Comparison of ENCODE assay signal across 8 cellular contexts in genomic region chr16:16364100-16364499, GRCh38. TPM values are rescaled to one million over a fixed set of nuclear protein-coding genes. Genes with fewer than 3 reads are reported as not detected.
DNase-seq lines count a peak whose midpoint lies in the region; ATAC-seq and TF ChIP-seq lines count a peak whose summit lies in the region.
"Not testable (repeated sequence)": the region's sequence is repeated elsewhere in the genome, so short reads cannot be mapped to it uniquely, and the experiment has no call there.

No MANE protein-coding gene starts in this region.

- H3K36me3 Mint-ChIP-seq in GM23338 (ENCODE audit: low read depth): not testable (repeated sequence)

- not testable (repeated sequence) for H3K4me1 ChIP-seq in GM23338 (ENCODE audit: insufficient read depth); right cardiac atrium (ENCODE audit: control insufficient read depth, insufficient read depth, low read length); aorta (ENCODE audit: control insufficient read depth in 1 of 2, insufficient read depth in 2 of 2, low read length in 2 of 2)

- not testable (repeated sequence) for H3K4me3 Mint-ChIP-seq in GM23338; stimulated activated naive CD8-positive, alpha-beta T cell treated with anti-CD3 and anti-CD28 coated beads, Interleukin-15, amount 100 ng/mL, for 72 hours

- intact Hi-C loops in Right ventricle myocardium superior (cut with DNase I); right cardiac atrium (cut with DNase I); sciatic nerve (cut with DNase I); aorta (cut with DNase I): not testable (repeated sequence)

- H3K27ac Mint-ChIP-seq in GM23338; stimulated activated naive CD8-positive, alpha-beta T cell treated with anti-CD3 and anti-CD28 coated beads, Interleukin-15, amount 100 ng/mL, for 72 hours: not testable (repeated sequence)

- H3F3A ChIP-seq in GM23338 (replicated peaks; ENCODE audit: low read depth): not testable (repeated sequence)

- not testable (repeated sequence) for H3K4me2 ChIP-seq in GM23338

- H3K27me3 Mint-ChIP-seq in GM23338 (ENCODE audit: insufficient read depth, low read depth, poor library complexity); stimulated activated naive CD8-positive, alpha-beta T cell treated with anti-CD3 and anti-CD28 coated beads, Interleukin-15, amount 100 ng/mL, for 72 hours: not testable (repeated sequence)

- H3K9me2 ChIP-seq in GM23338 (ENCODE audit: insufficient read depth): not testable (repeated sequence)

- ATAC-seq in GM23338 (peak; percentile 32), esophagus mucosa (peak; percentile 23), Right ventricle myocardium superior (ENCODE audit: poor library complexity) (peak; percentile 20), right cardiac atrium (peak; percentile 20 to 37), left lobe of liver (peak; percentile 22), sciatic nerve (peak; percentile 15), aorta (ENCODE audit: low FRiP score) (peak; percentile 27)
- peak; percentile 36 for ATAC-seq in stimulated activated naive CD8-positive, alpha-beta T cell treated with anti-CD3 and anti-CD28 coated beads, Interleukin-15, amount 100 ng/mL, for 72 hours

- not testable (repeated sequence) for TF ChIP-seq CTCF in GM23338 (conservative IDR thresholded peaks at IDR 0.05; ENCODE audit: low read depth in 2 of 2)

- H2AFZ ChIP-seq in GM23338: not testable (repeated sequence)

- H3K79me2 ChIP-seq in GM23338 (replicated peaks; ENCODE audit: insufficient read depth): not testable (repeated sequence)

- H3K9me3 Mint-ChIP-seq in GM23338; stimulated activated naive CD8-positive, alpha-beta T cell treated with anti-CD3 and anti-CD28 coated beads, Interleukin-15, amount 100 ng/mL, for 72 hours: not testable (repeated sequence)

- not testable (repeated sequence) for H3K4me3 ChIP-seq in GM23338; right cardiac atrium (ENCODE audit: low read length); aorta (ENCODE audit: low read length in 2 of 2)

- not testable (repeated sequence) for DNase-seq in GM23338 (ENCODE audit: low spot score); Right ventricle myocardium superior; right cardiac atrium; left lobe of liver (ENCODE audit: low spot score); sciatic nerve (ENCODE audit: low spot score); stimulated activated naive CD8-positive, alpha-beta T cell treated with anti-CD3 and anti-CD28 coated beads, Interleukin-15, amount 100 ng/mL, for 72 hours; aorta

- H3K27me3 ChIP-seq in GM23338 (ENCODE audit: insufficient read depth); right cardiac atrium (ENCODE audit: control insufficient read depth, insufficient read depth); aorta (ENCODE audit: control insufficient read depth in 1 of 2, insufficient read depth in 2 of 2, low read length in 1 of 2): not testable (repeated sequence)

- H4K20me1 ChIP-seq in GM23338 (replicated peaks; ENCODE audit: insufficient read depth): not testable (repeated sequence)

- not testable (repeated sequence) for H3K9me3 ChIP-seq in right cardiac atrium (ENCODE audit: control insufficient read depth, low read length); aorta (ENCODE audit: control insufficient read depth, low read length)

- H3K36me3 ChIP-seq in GM23338 (ENCODE audit: insufficient read depth); aorta (ENCODE audit: control insufficient read depth in 1 of 2, insufficient read depth in 2 of 2, low read length in 1 of 2): not testable (repeated sequence)

- WGBS in right cardiac atrium: no CpG with 5 or more reads among the region's 39 CpGs
- WGBS in aorta, 2 donors: no CpG with 5 or more reads among the region's 39 CpGs

- not testable (repeated sequence) for H3K4me1 Mint-ChIP-seq in GM23338; stimulated activated naive CD8-positive, alpha-beta T cell treated with anti-CD3 and anti-CD28 coated beads, Interleukin-15, amount 100 ng/mL, for 72 hours

- H3K27ac ChIP-seq in GM23338 (ENCODE audit: low read depth); right cardiac atrium (ENCODE audit: low read length); aorta (ENCODE audit: low read depth in 1 of 2, low read length in 2 of 2): not testable (repeated sequence)

RNA-seq across cellular contexts. Expression of gene NPIPA7, which starts 14.8 kb away (rescaled TPM):
- 7.3 and 11.7 TPM in 2 replicates for total RNA-seq in GM23338 (2014; rRNA removed; shearing (Covaris generic))
- polyA plus RNA-seq in GM23338 (2016; fragmentation: Nextera tagmentation; extraction: Ambion mirVana) (34.1 and 39.1 TPM in 2 replicates), right cardiac atrium (7.4 TPM), aorta (10 to 100 TPM in 1 of 2 donors, not detected in 1; 13.9 TPM)
- total RNA-seq in esophagus mucosa (9.4 TPM), Right ventricle myocardium superior (3.0 TPM), right cardiac atrium (1 to 10 TPM; 2.2 to 5.1 (median 3.2) TPM), left lobe of liver (2.4 TPM), sciatic nerve (17.6 TPM), aorta (10 to 100 TPM in 1 of 2 donors, 1 to 10 TPM in 1; 7.5 to 25.3 TPM)
